In the genomic region with DNA sequence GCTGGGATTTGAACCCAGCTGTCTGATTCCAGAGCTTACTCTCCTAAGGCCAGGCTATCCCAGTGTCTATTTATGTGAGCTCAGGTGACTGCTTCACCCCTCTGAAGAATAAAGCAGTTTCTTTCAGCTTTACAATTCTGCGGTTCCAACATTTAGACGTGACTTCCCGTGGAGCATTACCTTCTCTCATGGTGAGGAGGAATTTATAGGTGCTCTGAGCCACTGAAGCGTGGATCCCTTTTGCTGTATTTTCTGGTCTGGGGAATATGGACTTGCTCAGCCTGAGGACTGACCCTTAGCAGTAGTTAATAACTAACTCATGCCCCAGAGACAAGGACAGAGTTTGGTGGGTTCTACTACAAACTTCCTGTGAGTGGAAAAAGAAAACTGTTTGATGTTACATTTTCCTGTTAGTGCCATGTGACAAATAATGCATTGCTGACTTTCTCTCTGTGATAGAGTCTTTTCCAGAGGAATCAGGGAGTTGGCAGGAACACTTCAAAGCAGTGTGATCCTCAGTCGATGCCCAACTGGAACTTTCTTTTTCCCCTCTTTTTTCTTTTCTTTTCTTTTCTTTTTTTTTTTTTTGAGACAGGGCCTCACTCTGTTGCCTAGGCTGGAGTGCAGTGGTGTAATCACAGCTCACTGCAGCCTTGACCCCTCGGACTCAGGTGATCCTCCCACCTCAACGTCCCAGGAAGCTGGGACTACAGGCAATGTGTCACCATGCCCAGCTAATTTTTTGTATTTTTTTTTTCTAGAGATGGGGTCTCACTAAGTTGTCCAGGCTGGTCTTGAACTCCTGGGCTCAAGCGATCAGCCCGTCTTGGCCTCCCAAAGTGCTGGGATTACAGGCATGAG, we compare ENCODE assay signal across 1 cellular context.
TF ChIP-seq lines count a peak whose summit lies in the region.

No MANE protein-coding gene starts in this region.

TF ChIP-seq in HepG2, 621 proteins besides CTCF, POLR2A, EP300 and RAD21 (continued from another document and continues in another):
- TF ChIP-seq ARHGAP35 (CRISPR knock-in tag; IDR thresholded peaks at IDR 0.05; ENCODE audit: borderline replicate concordance) (no peak; the same call in 1 of the 2 replicates), ZNF776 (CRISPR knock-in tag; IDR thresholded peaks at IDR 0.05) (no peak), ZNF264 (CRISPR knock-in tag; IDR thresholded peaks at IDR 0.05) (peak; percentile 15; the same call in 1 of the 2 replicates), REPIN1 (CRISPR knock-in tag; IDR thresholded peaks at IDR 0.05; ENCODE audit: borderline replicate concordance, low read depth) (peak; percentile 53; the same call in 1 of the 2 replicates), ATM (IDR thresholded peaks at IDR 0.05; ENCODE audit: borderline replicate concordance) (no peak), ZEB1 (IDR thresholded peaks at IDR 0.05; ENCODE audit: insufficient replicate concordance, low read depth) (peak; percentile 57), SMAD3 (CRISPR knock-in tag; IDR thresholded peaks at IDR 0.05) (peak; percentile 65; the same call in 1 of the 2 replicates), ARNTL (CRISPR knock-in tag; IDR thresholded peaks at IDR 0.05) (peak; percentile 88), ZNF383 (CRISPR knock-in tag; IDR thresholded peaks at IDR 0.05; ENCODE audit: borderline replicate concordance) (no peak), ZFAT (CRISPR knock-in tag; conservative IDR thresholded peaks at IDR 0.05) (no peak), MAX (IDR thresholded peaks at IDR 0.05) (peak; percentile 88), KLF11 (CRISPR knock-in tag; IDR thresholded peaks at IDR 0.05) (0 out of 2 replicates have a peak, but pooled peaks have one; percentile 40), NCOA1 (CRISPR knock-in tag; IDR thresholded peaks at IDR 0.05) (peak; percentile 53; the same call in 1 of the 2 replicates), RFX5 (IDR thresholded peaks at IDR 0.05; ENCODE audit: low read depth, low read length) (peak; percentile 18; the same call in 1 of the 2 replicates), MIXL1 (CRISPR knock-in tag; IDR thresholded peaks at IDR 0.05) (peak; percentile 12; the same call in 1 of the 2 replicates), TSC22D2 (CRISPR knock-in tag; IDR thresholded peaks at IDR 0.05; ENCODE audit: borderline replicate concordance) (peak; percentile 39), ZFP37 (CRISPR knock-in tag; IDR thresholded peaks at IDR 0.05; ENCODE audit: borderline replicate concordance) (peak; percentile 22; the same call in 1 of the 2 replicates), BORCS8-MEF2B (CRISPR knock-in tag; IDR thresholded peaks at IDR 0.05) (peak; percentile 52; the same call in 1 of the 2 replicates), SOX5 (CRISPR knock-in tag; IDR thresholded peaks at IDR 0.05; ENCODE audit: borderline replicate concordance) (peak; percentile 66; the same call in 1 of the 2 replicates), NKX3-1 (CRISPR knock-in tag; IDR thresholded peaks at IDR 0.05) (0 out of 2 replicates have a peak, but pooled peaks have one; percentile 7), TFDP1 (CRISPR knock-in tag; IDR thresholded peaks at IDR 0.05; ENCODE audit: borderline replicate concordance) (peak; percentile 28), ZNF556 (CRISPR knock-in tag; IDR thresholded peaks at IDR 0.05; ENCODE audit: borderline replicate concordance) (no peak; the same call in 1 of the 2 replicates), MXD4 (CRISPR knock-in tag; IDR thresholded peaks at IDR 0.05) (peak; percentile 64; the same call in 1 of the 2 replicates), ZNF331 (CRISPR knock-in tag; IDR thresholded peaks at IDR 0.05) (peak; percentile 56), CENPT (CRISPR knock-in tag; IDR thresholded peaks at IDR 0.05; ENCODE audit: low read depth) (no peak), NR2F1 (CRISPR knock-in tag; IDR thresholded peaks at IDR 0.05) (peak; percentile 75 to 86), ATF1 (CRISPR knock-in tag; IDR thresholded peaks at IDR 0.05) (peak; percentile 13; the same call in 1 of the 2 replicates), HDAC2 (CRISPR knock-in tag; IDR thresholded peaks at IDR 0.05) (no peak; the same call in 1 of the 2 replicates), KLF15 (CRISPR knock-in tag; IDR thresholded peaks at IDR 0.05; ENCODE audit: borderline replicate concordance) (0 out of 2 replicates have a peak, but pooled peaks have one; percentile 31), SIN3B (IDR thresholded peaks at IDR 0.05; ENCODE audit: low read length) (no peak), JUN (CRISPR knock-in tag; IDR thresholded peaks at IDR 0.05) (no peak), NFATC3 (CRISPR knock-in tag; IDR thresholded peaks at IDR 0.05) (peak; percentile 38; the same call in 1 of the 2 replicates), PITX1 (CRISPR knock-in tag; IDR thresholded peaks at IDR 0.05) (peak; percentile 84), ZNF24 (IDR thresholded peaks at IDR 0.05) (peak; percentile 38; the same call in 1 of the 2 replicates), E2F1 (CRISPR knock-in tag; IDR thresholded peaks at IDR 0.05) (peak; percentile 18; the same call in 1 of the 2 replicates), SIX1 (CRISPR knock-in tag; IDR thresholded peaks at IDR 0.05; ENCODE audit: borderline replicate concordance) (peak; percentile 43; the same call in 1 of the 2 replicates), SRSF9 (IDR thresholded peaks at IDR 0.05; ENCODE audit: borderline replicate concordance, insufficient read depth, low read depth, low read length, poor library complexity, severe bottlenecking) (no peak), ATF4 (CRISPR knock-in tag; IDR thresholded peaks at IDR 0.05) (peak in 1 of 2 experiments; percentile 27; a peak in 1 of 4 replicates)
- TF ChIP-seq, protein P1, sequence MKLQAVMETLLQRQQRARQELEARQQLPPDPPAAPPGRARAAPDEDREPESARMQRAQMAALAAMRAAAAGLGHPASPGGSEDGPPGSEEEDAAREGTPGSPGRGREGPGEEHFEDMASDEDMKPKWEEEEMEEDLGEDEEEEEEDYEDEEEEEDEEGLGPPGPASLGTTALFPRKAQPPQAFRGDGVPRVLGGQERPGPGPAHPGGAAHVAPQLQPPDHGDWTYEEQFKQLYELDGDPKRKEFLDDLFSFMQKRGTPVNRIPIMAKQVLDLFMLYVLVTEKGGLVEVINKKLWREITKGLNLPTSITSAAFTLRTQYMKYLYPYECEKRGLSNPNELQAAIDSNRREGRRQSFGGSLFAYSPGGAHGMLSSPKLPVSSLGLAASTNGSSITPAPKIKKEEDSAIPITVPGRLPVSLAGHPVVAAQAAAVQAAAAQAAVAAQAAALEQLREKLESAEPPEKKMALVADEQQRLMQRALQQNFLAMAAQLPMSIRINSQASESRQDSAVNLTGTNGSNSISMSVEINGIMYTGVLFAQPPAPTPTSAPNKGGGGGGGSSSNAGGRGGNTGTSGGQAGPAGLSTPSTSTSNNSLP (IDR thresholded peaks at IDR 0.05; ENCODE audit: low read depth, low read length), result peak; percentile 63; the same call in 1 of the 2 replicates
- TF ChIP-seq, protein P2, sequence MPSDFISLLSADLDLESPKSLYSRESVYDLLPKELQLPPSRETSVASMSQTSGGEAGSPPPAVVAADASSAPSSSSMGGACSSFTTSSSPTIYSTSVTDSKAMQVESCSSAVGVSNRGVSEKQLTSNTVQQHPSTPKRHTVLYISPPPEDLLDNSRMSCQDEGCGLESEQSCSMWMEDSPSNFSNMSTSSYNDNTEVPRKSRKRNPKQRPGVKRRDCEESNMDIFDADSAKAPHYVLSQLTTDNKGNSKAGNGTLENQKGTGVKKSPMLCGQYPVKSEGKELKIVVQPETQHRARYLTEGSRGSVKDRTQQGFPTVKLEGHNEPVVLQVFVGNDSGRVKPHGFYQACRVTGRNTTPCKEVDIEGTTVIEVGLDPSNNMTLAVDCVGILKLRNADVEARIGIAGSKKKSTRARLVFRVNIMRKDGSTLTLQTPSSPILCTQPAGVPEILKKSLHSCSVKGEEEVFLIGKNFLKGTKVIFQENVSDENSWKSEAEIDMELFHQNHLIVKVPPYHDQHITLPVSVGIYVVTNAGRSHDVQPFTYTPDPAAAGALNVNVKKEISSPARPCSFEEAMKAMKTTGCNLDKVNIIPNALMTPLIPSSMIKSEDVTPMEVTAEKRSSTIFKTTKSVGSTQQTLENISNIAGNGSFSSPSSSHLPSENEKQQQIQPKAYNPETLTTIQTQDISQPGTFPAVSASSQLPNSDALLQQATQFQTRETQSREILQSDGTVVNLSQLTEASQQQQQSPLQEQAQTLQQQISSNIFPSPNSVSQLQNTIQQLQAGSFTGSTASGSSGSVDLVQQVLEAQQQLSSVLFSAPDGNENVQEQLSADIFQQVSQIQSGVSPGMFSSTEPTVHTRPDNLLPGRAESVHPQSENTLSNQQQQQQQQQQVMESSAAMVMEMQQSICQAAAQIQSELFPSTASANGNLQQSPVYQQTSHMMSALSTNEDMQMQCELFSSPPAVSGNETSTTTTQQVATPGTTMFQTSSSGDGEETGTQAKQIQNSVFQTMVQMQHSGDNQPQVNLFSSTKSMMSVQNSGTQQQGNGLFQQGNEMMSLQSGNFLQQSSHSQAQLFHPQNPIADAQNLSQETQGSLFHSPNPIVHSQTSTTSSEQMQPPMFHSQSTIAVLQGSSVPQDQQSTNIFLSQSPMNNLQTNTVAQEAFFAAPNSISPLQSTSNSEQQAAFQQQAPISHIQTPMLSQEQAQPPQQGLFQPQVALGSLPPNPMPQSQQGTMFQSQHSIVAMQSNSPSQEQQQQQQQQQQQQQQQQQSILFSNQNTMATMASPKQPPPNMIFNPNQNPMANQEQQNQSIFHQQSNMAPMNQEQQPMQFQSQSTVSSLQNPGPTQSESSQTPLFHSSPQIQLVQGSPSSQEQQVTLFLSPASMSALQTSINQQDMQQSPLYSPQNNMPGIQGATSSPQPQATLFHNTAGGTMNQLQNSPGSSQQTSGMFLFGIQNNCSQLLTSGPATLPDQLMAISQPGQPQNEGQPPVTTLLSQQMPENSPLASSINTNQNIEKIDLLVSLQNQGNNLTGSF (CRISPR knock-in tag; IDR thresholded peaks at IDR 0.05), result no peak
- TF ChIP-seq, protein P3, sequence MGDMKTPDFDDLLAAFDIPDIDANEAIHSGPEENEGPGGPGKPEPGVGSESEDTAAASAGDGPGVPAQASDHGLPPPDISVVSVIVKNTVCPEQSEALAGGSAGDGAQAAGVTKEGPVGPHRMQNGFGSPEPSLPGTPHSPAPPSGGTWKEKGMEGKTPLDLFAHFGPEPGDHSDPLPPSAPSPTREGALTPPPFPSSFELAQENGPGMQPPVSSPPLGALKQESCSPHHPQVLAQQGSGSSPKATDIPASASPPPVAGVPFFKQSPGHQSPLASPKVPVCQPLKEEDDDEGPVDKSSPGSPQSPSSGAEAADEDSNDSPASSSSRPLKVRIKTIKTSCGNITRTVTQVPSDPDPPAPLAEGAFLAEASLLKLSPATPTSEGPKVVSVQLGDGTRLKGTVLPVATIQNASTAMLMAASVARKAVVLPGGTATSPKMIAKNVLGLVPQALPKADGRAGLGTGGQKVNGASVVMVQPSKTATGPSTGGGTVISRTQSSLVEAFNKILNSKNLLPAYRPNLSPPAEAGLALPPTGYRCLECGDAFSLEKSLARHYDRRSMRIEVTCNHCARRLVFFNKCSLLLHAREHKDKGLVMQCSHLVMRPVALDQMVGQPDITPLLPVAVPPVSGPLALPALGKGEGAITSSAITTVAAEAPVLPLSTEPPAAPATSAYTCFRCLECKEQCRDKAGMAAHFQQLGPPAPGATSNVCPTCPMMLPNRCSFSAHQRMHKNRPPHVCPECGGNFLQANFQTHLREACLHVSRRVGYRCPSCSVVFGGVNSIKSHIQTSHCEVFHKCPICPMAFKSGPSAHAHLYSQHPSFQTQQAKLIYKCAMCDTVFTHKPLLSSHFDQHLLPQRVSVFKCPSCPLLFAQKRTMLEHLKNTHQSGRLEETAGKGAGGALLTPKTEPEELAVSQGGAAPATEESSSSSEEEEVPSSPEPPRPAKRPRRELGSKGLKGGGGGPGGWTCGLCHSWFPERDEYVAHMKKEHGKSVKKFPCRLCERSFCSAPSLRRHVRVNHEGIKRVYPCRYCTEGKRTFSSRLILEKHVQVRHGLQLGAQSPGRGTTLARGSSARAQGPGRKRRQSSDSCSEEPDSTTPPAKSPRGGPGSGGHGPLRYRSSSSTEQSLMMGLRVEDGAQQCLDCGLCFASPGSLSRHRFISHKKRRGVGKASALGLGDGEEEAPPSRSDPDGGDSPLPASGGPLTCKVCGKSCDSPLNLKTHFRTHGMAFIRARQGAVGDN (CRISPR knock-in tag; IDR thresholded peaks at IDR 0.05), result peak; percentile 69
- TF ChIP-seq, protein P4, sequence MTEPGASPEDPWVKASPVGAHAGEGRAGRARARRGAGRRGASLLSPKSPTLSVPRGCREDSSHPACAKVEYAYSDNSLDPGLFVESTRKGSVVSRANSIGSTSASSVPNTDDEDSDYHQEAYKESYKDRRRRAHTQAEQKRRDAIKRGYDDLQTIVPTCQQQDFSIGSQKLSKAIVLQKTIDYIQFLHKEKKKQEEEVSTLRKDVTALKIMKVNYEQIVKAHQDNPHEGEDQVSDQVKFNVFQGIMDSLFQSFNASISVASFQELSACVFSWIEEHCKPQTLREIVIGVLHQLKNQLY (CRISPR knock-in tag; IDR thresholded peaks at IDR 0.05), result peak; percentile 52
